Comparison of ENCODE assay signal across 14 cellular contexts in genomic region chr11:79694368-79694767, GRCh38.
A peak's percentile ranks its signal among the peaks of the same experiment; 100 is the strongest.
DNase-seq lines count a peak whose midpoint lies in the region; ATAC-seq and TF ChIP-seq lines count a peak whose summit lies in the region.
"Had no signal": no experiment of that assay in that cellular context is flagged by ENCODE, and none has a peak within 500 bp of the region (broad histone marks: within the 10 kb centered on the region; RNA-seq: fewer than 3 reads in every experiment).

No MANE protein-coding gene starts in this region.

- no peak overlapping the region for H3K9ac ChIP-seq in OCI-LY3 (ENCODE audit: low read length)
- H3K9ac ChIP-seq: BLaER1 had no signal

- H3K36me3 ChIP-seq in OCI-LY3 (replicated peaks; ENCODE audit: low read depth, low read length), result peaks cover 38% of the 10 kb centered on the region
- H3K36me3 ChIP-seq: BLaER1, HAP-1 had no signal

- DNase-seq in HPDE6-E6E7 (ENCODE audit: extremely low spot score), result peak; percentile 23
- DNase-seq in epithelial cell of esophagus (ENCODE audit: low read depth), result peak; percentile 84
- peak; percentile 55 for DNase-seq in kidney tubule cell (ENCODE audit: low spot score)
- DNase-seq in head of caudate nucleus, result no peak
- DNase-seq: 8988T; AML-193; Caco-2; CD8-positive, alpha-beta memory T cell; GF-D8 had no signal

- H3K4me1 ChIP-seq in OCI-LY3 (ENCODE audit: low read length), result peaks cover 84% of the 10 kb centered on the region
- H3K4me1 ChIP-seq: BLaER1, Caco-2, HAP-1 had no signal

- peaks cover 7% of the 10 kb centered on the region; the same call in 1 of the 2 replicates for H3K9me3 ChIP-seq in OCI-LY3 (ENCODE audit: insufficient read depth, low read length)
- H3K9me3 ChIP-seq: BLaER1, Caco-2, HAP-1 had no signal

- peak overlapping the region; percentile 38 for H3K27ac ChIP-seq in OCI-LY3 (ENCODE audit: low read length)
- H3K27ac ChIP-seq: BLaER1 had no signal

- no peaks in the 10 kb centered on the region for H3K27me3 ChIP-seq in OCI-LY3 (ENCODE audit: low read depth, low read length)
- H3K27me3 ChIP-seq: BLaER1 had no signal

- H4K20me1 ChIP-seq in OCI-LY3 (ENCODE audit: insufficient read depth, low read length), result no peaks in the 10 kb centered on the region
- H4K20me1 ChIP-seq: BLaER1 had no signal

- ATAC-seq in HG02623 (IDR thresholded peaks at IDR 0.05; ENCODE audit: unreplicated experiment) (no peak), HG03565 (IDR thresholded peaks at IDR 0.05; ENCODE audit: unreplicated experiment) (no peak)

- H3K4me3 ChIP-seq in OCI-LY3 (ENCODE audit: low read length), result no peak overlapping the region
- H3K4me3 ChIP-seq in epithelial cell of esophagus (ENCODE audit: low read length), result no peak overlapping the region
- H3K4me3 ChIP-seq: BLaER1, HAP-1 had no signal

- peaks cover 24% of the 10 kb centered on the region for H3K79me2 ChIP-seq in OCI-LY3 (ENCODE audit: low read length)

- TF ChIP-seq CTCF in OCI-LY3 (IDR thresholded peaks at IDR 0.05; ENCODE audit: low read depth, low read length) (no peak), epithelial cell of esophagus (IDR thresholded peaks at IDR 0.05; ENCODE audit: insufficient read depth, low read depth, low read length, missing control alignments) (no peak)

- intact Hi-C loops in head of caudate nucleus (cut with DNase I), result no loop called here

- H3K4me2 ChIP-seq in OCI-LY3 (ENCODE audit: low read length), result peak overlapping the region; percentile 16
- H3K4me2 ChIP-seq: BLaER1 had no signal

- no peak overlapping the region for H2AFZ ChIP-seq in OCI-LY3 (ENCODE audit: low read depth, low read length)

Comparison
In these comparisons a context has a peak if more than half of its experiments do, and no peak if none do; other contexts are left out.
1. DNase-seq: peak in HPDE6-E6E7 (single experiment), epithelial cell of esophagus (single experiment) and kidney tubule cell (single experiment); none in head of caudate nucleus (0 of 42).